ENCODE assay signal across 15 cellular contexts in genomic region chr6:72328775-72329174, GRCh38.
DNase-seq lines count a peak whose midpoint lies in the region; TF ChIP-seq lines count a peak whose summit lies in the region.
"Had no signal": no experiment of that assay in that cellular context is flagged by ENCODE, and none has a peak within 500 bp of the region (broad histone marks: within the 10 kb centered on the region; RNA-seq: fewer than 3 reads in every experiment).

No MANE protein-coding gene starts in this region.

- TF ChIP-seq CTCF in epithelial cell of esophagus (IDR thresholded peaks at IDR 0.05; ENCODE audit: insufficient read depth, low read depth, low read length, missing control alignments), result no peak

- H3K4me3 ChIP-seq in epithelial cell of esophagus (ENCODE audit: low read length), result no peak overlapping the region
- H3K4me3 ChIP-seq: HAP-1, K562, SK-N-MC had no signal

- DNase-seq in GM04504 (ENCODE audit: low read depth) (peak; percentile 10), M059J (ENCODE audit: low read depth) (peak; percentile 32), epithelial cell of esophagus (ENCODE audit: low read depth) (peak; percentile 44), myocyte (ENCODE audit: low read depth) (peak; percentile 9), NCI-H2171 treated with DMSO at 0.1 percent for 48 hours (lab: John Stamatoyannopoulos, UW) (no peak), DMS79 (lab: John Stamatoyannopoulos, UW) (no peak)
- DNase-seq in activated CD4-positive, alpha-beta T cell treated with anti-CD3 and anti-CD28 coated beads, Interleukin-2, amount 50 U/mL, for 4 hours, result no peak
- DNase-seq: AML-193, COR-L47, NCI-H1048, NCI-H2081 treated with DMSO at 0.1 percent for 48 hours, NCI-H510A treated with DMSO at 0.1 percent for 48 hours had no signal

Comparison
In these comparisons a context has a peak if more than half of its experiments do, and no peak if none do; other contexts are left out.
1. DNase-seq: peak in GM04504 (single experiment), M059J (single experiment), epithelial cell of esophagus (single experiment) and myocyte (single experiment); none in NCI-H2171 treated with DMSO at 0.1 percent for 48 hours (single experiment), DMS79 (single experiment) and activated CD4-positive, alpha-beta T cell treated with anti-CD3 and anti-CD28 coated beads, Interleukin-2, amount 50 U/mL, for 4 hours (0 of 2).